ENCODE assay signal across 8 cellular contexts in genomic region chr1:173474780-173475419, GRCh38. TPM values are rescaled to one million over a fixed set of nuclear protein-coding genes. Genes with fewer than 3 reads are reported as not detected.
DNase-seq lines count a peak whose midpoint lies in the region; ATAC-seq, FAIRE-seq and TF ChIP-seq lines count a peak whose summit lies in the region.
"Not testable (repeated sequence)": the region's sequence is repeated elsewhere in the genome, so short reads cannot be mapped to it uniquely, and the experiment has no call there.

No MANE protein-coding gene starts in this region.

- H3K56ac ChIP-seq in H1 (replicated peaks; ENCODE audit: insufficient read length, low read depth, low read length): not testable (repeated sequence)

- peaks cover 31% of the 10 kb centered on the region for H3K36me3 Mint-ChIP-seq in CD4-positive, CD25-positive, alpha-beta regulatory T cell
- peaks cover 48% of the 10 kb centered on the region for H3K36me3 Mint-ChIP-seq in T-helper 2 cell treated with Interferon-gamma antibody and Interleukin-4, amounts not matched to agents 5 μg/mL and 100 μg/mL, for 36 hours (ENCODE audit: low read depth)
- peaks cover 55% of the 10 kb centered on the region for H3K36me3 Mint-ChIP-seq in activated naive CD8-positive, alpha-beta T cell treated with anti-CD3 and anti-CD28 coated beads, Interleukin-2, amount 10 ng/mL, durations not matched to agents 7 days and 5 days
- H3K36me3 Mint-ChIP-seq in natural killer cell treated with Interleukin-12 subunit alpha and Interleukin-12 subunit beta and Interleukin-15 and Interleukin-18, amount 100 ng/mL, for 72 hours: peaks cover 20% of the 10 kb centered on the region

- not testable (repeated sequence) for H4K20me1 ChIP-seq in H1 (replicated peaks in 1 of 2; ENCODE audit: control insufficient read depth in 1 of 2, insufficient read depth in 2 of 2, low read length in 2 of 2)

- not testable (repeated sequence) for H3K14ac ChIP-seq in H1 (ENCODE audit: insufficient read length)

- H3K79me1 ChIP-seq in H1 (ENCODE audit: low read depth, low read length): not testable (repeated sequence)

- CTCF ChIA-PET in H1 (lab: Charles Lee; ENCODE audit: partially characterized antibody): interaction anchor here (2.2 to 4.3 kb wide), 2 partner anchors 22 to 45 kb away, joined by 6 to 44 read pairs; no protein-coding TSS in a partner anchor

- not testable (repeated sequence) for H2BK120ac ChIP-seq in H1 (replicated peaks; ENCODE audit: low read depth, low read length)

- H2AFZ ChIP-seq in H1 (ENCODE audit: low read length): not testable (repeated sequence)

- H3K9ac ChIP-seq in H1 (replicated peaks in 1 of 4; ENCODE audit: extremely low read depth in 1 of 4, low read depth in 3 of 4, low read length in 3 of 4); iPS-20b (ENCODE audit: low read depth, low read length): not testable (repeated sequence)
- H3K9ac ChIP-seq in subcutaneous abdominal adipose tissue (ENCODE audit: low read length in 5 of 5): peak overlapping the region in 2 of 5 donors; percentile 31 to 58

- peak overlapping the region in 1 of 3 donors; percentile 27 for H3K27ac Mint-ChIP-seq in CD4-positive, CD25-positive, alpha-beta regulatory T cell
- H3K27ac Mint-ChIP-seq in T-helper 2 cell treated with Interferon-gamma antibody and Interleukin-4, amounts not matched to agents 5 μg/mL and 100 μg/mL, for 36 hours; activated naive CD8-positive, alpha-beta T cell treated with anti-CD3 and anti-CD28 coated beads, Interleukin-2, amount 10 ng/mL, durations not matched to agents 7 days and 5 days: not testable (repeated sequence)
- H3K27ac Mint-ChIP-seq in natural killer cell treated with Interleukin-12 subunit alpha and Interleukin-12 subunit beta and Interleukin-15 and Interleukin-18, amount 100 ng/mL, for 72 hours: peak overlapping the region; percentile 87 to 88

- TF ChIP-seq EP300 in H1 (IDR thresholded peaks at IDR 0.05; ENCODE audit: borderline replicate concordance in 1 of 2, low read depth in 2 of 2, low read length in 2 of 2): not testable (repeated sequence)

- H4K8ac ChIP-seq in H1 (ENCODE audit: extremely low read depth, insufficient read depth, low read length): not testable (repeated sequence)

- peaks cover 12% of the 10 kb centered on the region for H3K23me2 ChIP-seq in H1 (ENCODE audit: low read depth, low read length)

- 87% methylated on average over 17 of the region's 17 CpGs; no CpG with 5 or more reads in 1 of the 2 experiments for WGBS in H1 (ENCODE audit: extremely low coverage in 1 of 2, insufficient coverage in 1 of 2, insufficient read length in 1 of 2, insufficient replicate concordance in 2 of 2, low coverage in 1 of 2, low lambda C conversion rate in 2 of 2, missing lambda C conversion rate in 1 of 2), 2 experiments

- FAIRE-seq in H1 (lab: Jason Lieb, UNC): not testable (repeated sequence)

- DNase-seq in CD4-positive, CD25-positive, alpha-beta regulatory T cell; LNCaP clone FGC (ENCODE audit: low read depth); T-helper 2 cell treated with Interferon-gamma antibody and Interleukin-4, amounts not matched to agents 5 μg/mL and 100 μg/mL, for 36 hours (ENCODE audit: low spot score); activated naive CD8-positive, alpha-beta T cell treated with anti-CD3 and anti-CD28 coated beads, Interleukin-2, amount 10 ng/mL, durations not matched to agents 7 days and 5 days; H1 (ENCODE audit: low read depth in 1 of 2, low spot score in 2 of 2); natural killer cell treated with Interleukin-12 subunit alpha and Interleukin-12 subunit beta and Interleukin-15 and Interleukin-18, amount 100 ng/mL, for 72 hours (ENCODE audit: low spot score): not testable (repeated sequence)

- not testable (repeated sequence) for H2BK20ac ChIP-seq in H1 (ENCODE audit: low read length)

- peaks cover 12 to 54% of the 10 kb centered on the region in 2 experiments for H3K79me2 ChIP-seq in H1 (ENCODE audit: control insufficient read depth in 1 of 2, insufficient read depth in 2 of 2, low read length in 2 of 2)

- H2BK15ac ChIP-seq in H1 (ENCODE audit: low read length): not testable (repeated sequence)

- peak overlapping the region; percentile 89 for H3K4me3 ChIP-seq in CD4-positive, CD25-positive, alpha-beta regulatory T cell (ENCODE audit: low read depth, low read length)
- H3K4me3 ChIP-seq in LNCaP clone FGC (ENCODE audit: low read depth, low read length) (peak overlapping the region; percentile 82), H1 (ENCODE audit: extremely low read depth in 1 of 4, insufficient read depth in 2 of 4, low read depth in 3 of 4, low read length in 4 of 4) (peak overlapping the region in 1 of 4 experiments; percentile 79; a peak in 2 of 8 replicates), iPS-20b (ENCODE audit: low read length) (0 out of 2 replicates have a peak overlapping the region, but pooled peaks have one; percentile 91)
- not testable (repeated sequence) for H3K4me3 ChIP-seq in subcutaneous abdominal adipose tissue (ENCODE audit: low read depth in 1 of 5, low read length in 5 of 5)

- POLR2A ChIA-PET in activated naive CD8-positive, alpha-beta T cell treated with anti-CD3 and anti-CD28 coated beads, Interleukin-2, amount 10 ng/mL, durations not matched to agents 7 days and 5 days (lab: Charles Lee): interaction anchor here (4.4 kb wide), 1 partner anchor 240 kb away, joined by 27 read pairs; the partner anchor contains the start of gene KLHL20
- POLR2A ChIA-PET in H1 (lab: Charles Lee; ENCODE audit: partially characterized antibody): interaction anchor here (1.0 to 4.8 kb wide), 2 partner anchors 14 to 390 kb away, joined by 3 to 53 read pairs; no protein-coding TSS in a partner anchor

- H3K27me3 ChIP-seq in CD4-positive, CD25-positive, alpha-beta regulatory T cell (ENCODE audit: control insufficient read depth, insufficient read depth, low read length); H1 (replicated peaks in 1 of 4; ENCODE audit: control insufficient read depth in 3 of 4, extremely low read depth in 1 of 4, insufficient read depth in 3 of 4, low read length in 3 of 4); iPS-20b (ENCODE audit: insufficient read depth, low read length); subcutaneous abdominal adipose tissue (ENCODE audit: control insufficient read depth in 5 of 5, insufficient read depth in 4 of 5, low read length in 5 of 5): not testable (repeated sequence)

- not testable (repeated sequence) for TF ChIP-seq POLR2A in H1 (IDR thresholded peaks at IDR 0.05; ENCODE audit: control extremely low read depth in 1 of 2, low read depth in 2 of 2, low read length in 2 of 2)

- H3K4me1 Mint-ChIP-seq in CD4-positive, CD25-positive, alpha-beta regulatory T cell: peaks cover 44 to 55% (median 52%) of the 10 kb centered on the region in 4 donors
- H3K4me1 Mint-ChIP-seq in T-helper 2 cell treated with Interferon-gamma antibody and Interleukin-4, amounts not matched to agents 5 μg/mL and 100 μg/mL, for 36 hours (ENCODE audit: low read depth): peaks cover 43% of the 10 kb centered on the region
- peaks cover 44% of the 10 kb centered on the region for H3K4me1 Mint-ChIP-seq in activated naive CD8-positive, alpha-beta T cell treated with anti-CD3 and anti-CD28 coated beads, Interleukin-2, amount 10 ng/mL, durations not matched to agents 7 days and 5 days
- peaks cover 41 to 50% of the 10 kb centered on the region in 2 donors for H3K4me1 Mint-ChIP-seq in natural killer cell treated with Interleukin-12 subunit alpha and Interleukin-12 subunit beta and Interleukin-15 and Interleukin-18, amount 100 ng/mL, for 72 hours (ENCODE audit: low read depth in 2 of 2)

- H4K91ac ChIP-seq in H1 (replicated peaks; ENCODE audit: insufficient read length, low read length): not testable (repeated sequence)

- H3K23ac ChIP-seq in H1 (ENCODE audit: insufficient read length): not testable (repeated sequence)

- H3K4me3 Mint-ChIP-seq in CD4-positive, CD25-positive, alpha-beta regulatory T cell: peak overlapping the region; percentile 76 to 93 (median 92)
- peak overlapping the region; percentile 85 for H3K4me3 Mint-ChIP-seq in T-helper 2 cell treated with Interferon-gamma antibody and Interleukin-4, amounts not matched to agents 5 μg/mL and 100 μg/mL, for 36 hours
- H3K4me3 Mint-ChIP-seq in activated naive CD8-positive, alpha-beta T cell treated with anti-CD3 and anti-CD28 coated beads, Interleukin-2, amount 10 ng/mL, durations not matched to agents 7 days and 5 days: peak overlapping the region; percentile 45
- peak overlapping the region; percentile 89 for H3K4me3 Mint-ChIP-seq in natural killer cell treated with Interleukin-12 subunit alpha and Interleukin-12 subunit beta and Interleukin-15 and Interleukin-18, amount 100 ng/mL, for 72 hours

- TF ChIP-seq CTCF in LNCaP clone FGC (IDR thresholded peaks at IDR 0.05; ENCODE audit: control insufficient read depth, extremely low read depth, insufficient read depth); H1 (IDR thresholded peaks at IDR 0.05; ENCODE audit: control extremely low read depth in 1 of 3, insufficient read depth in 1 of 3, low read depth in 1 of 3, low read length in 3 of 3): not testable (repeated sequence)

- H3K9me3 Mint-ChIP-seq in CD4-positive, CD25-positive, alpha-beta regulatory T cell: peaks cover 0 to 20% (median 4%) of the 10 kb centered on the region in 7 donors
- H3K9me3 Mint-ChIP-seq in T-helper 2 cell treated with Interferon-gamma antibody and Interleukin-4, amounts not matched to agents 5 μg/mL and 100 μg/mL, for 36 hours: peaks cover 17% of the 10 kb centered on the region
- peaks cover 16% of the 10 kb centered on the region for H3K9me3 Mint-ChIP-seq in activated naive CD8-positive, alpha-beta T cell treated with anti-CD3 and anti-CD28 coated beads, Interleukin-2, amount 10 ng/mL, durations not matched to agents 7 days and 5 days
- H3K9me3 Mint-ChIP-seq in natural killer cell treated with Interleukin-12 subunit alpha and Interleukin-12 subunit beta and Interleukin-15 and Interleukin-18, amount 100 ng/mL, for 72 hours: not testable (repeated sequence)

- H3K27ac ChIP-seq in CD4-positive, CD25-positive, alpha-beta regulatory T cell (ENCODE audit: insufficient read depth, low read length, poor library complexity, severe bottlenecking); H1 (ENCODE audit: low read depth, low read length); iPS-20b (ENCODE audit: low read length): not testable (repeated sequence)
- peak overlapping the region; percentile 17 for H3K27ac ChIP-seq in subcutaneous abdominal adipose tissue (ENCODE audit: low read depth, low read length)

- not testable (repeated sequence) for H2BK12ac ChIP-seq in H1 (ENCODE audit: low read depth, low read length)

- H2BK5ac ChIP-seq in H1 (ENCODE audit: low read depth, low read length): not testable (repeated sequence)

- H3K36me3 ChIP-seq in CD4-positive, CD25-positive, alpha-beta regulatory T cell (ENCODE audit: control insufficient read depth, insufficient read depth, low read length): peaks cover 10% of the 10 kb centered on the region
- peaks cover 0 to 27% (median 7%) of the 10 kb centered on the region in 4 experiments; a peak in 6 of 8 replicates for H3K36me3 ChIP-seq in H1 (ENCODE audit: control insufficient read depth in 2 of 4, insufficient read depth in 4 of 4, low read length in 3 of 4)
- peaks cover 30% of the 10 kb centered on the region for H3K36me3 ChIP-seq in iPS-20b (ENCODE audit: insufficient read depth, low read depth, low read length)
- not testable (repeated sequence) for H3K36me3 ChIP-seq in subcutaneous abdominal adipose tissue (ENCODE audit: control insufficient read depth in 5 of 5, insufficient read depth in 5 of 5, low read length in 5 of 5)

- not testable (repeated sequence) for H3K27me3 Mint-ChIP-seq in CD4-positive, CD25-positive, alpha-beta regulatory T cell; T-helper 2 cell treated with Interferon-gamma antibody and Interleukin-4, amounts not matched to agents 5 μg/mL and 100 μg/mL, for 36 hours (ENCODE audit: low read depth); activated naive CD8-positive, alpha-beta T cell treated with anti-CD3 and anti-CD28 coated beads, Interleukin-2, amount 10 ng/mL, durations not matched to agents 7 days and 5 days; natural killer cell treated with Interleukin-12 subunit alpha and Interleukin-12 subunit beta and Interleukin-15 and Interleukin-18, amount 100 ng/mL, for 72 hours

- not testable (repeated sequence) for H3K4ac ChIP-seq in H1 (replicated peaks; ENCODE audit: insufficient read length, low read depth, low read length)

- H2AK5ac ChIP-seq in H1 (ENCODE audit: low read depth, low read length): not testable (repeated sequence)

- H3K4me2 ChIP-seq in H1 (ENCODE audit: insufficient read depth in 1 of 2, low read depth in 2 of 2, low read length in 2 of 2): peak overlapping the region; percentile 80 to 91

- not testable (repeated sequence) for H4K5ac ChIP-seq in H1 (ENCODE audit: insufficient read length, low read depth, low read length)

- not testable (repeated sequence) for ATAC-seq in CD4-positive, CD25-positive, alpha-beta regulatory T cell (ENCODE audit: low read depth in 2 of 2); activated naive CD8-positive, alpha-beta T cell treated with anti-CD3 and anti-CD28 coated beads, Interleukin-2, amount 10 ng/mL, durations not matched to agents 7 days and 5 days (ENCODE audit: low read depth); natural killer cell treated with Interleukin-12 subunit alpha and Interleukin-12 subunit beta and Interleukin-15 and Interleukin-18, amount 100 ng/mL, for 72 hours

- TF ChIP-seq RAD21 in H1 (IDR thresholded peaks at IDR 0.05 in 1 of 2, conservative IDR thresholded peaks at IDR 0.05 in 1 of 2; ENCODE audit: low read depth in 2 of 2, low read length in 2 of 2): not testable (repeated sequence)

- not testable (repeated sequence) for H3K18ac ChIP-seq in H1 (ENCODE audit: extremely low read depth, low read length)

- not testable (repeated sequence) for H3K9me3 ChIP-seq in CD4-positive, CD25-positive, alpha-beta regulatory T cell (ENCODE audit: control insufficient read depth in 2 of 2, low read length in 2 of 2); subcutaneous abdominal adipose tissue (ENCODE audit: control insufficient read depth in 5 of 5, low read length in 5 of 5)
- peaks cover 19 to 23% of the 10 kb centered on the region in 2 experiments for H3K9me3 ChIP-seq in H1 (ENCODE audit: insufficient read depth in 2 of 2, low read depth in 1 of 2, low read length in 1 of 2)
- H3K9me3 ChIP-seq in iPS-20b (ENCODE audit: insufficient read depth, low read depth, low read length): peaks cover 24% of the 10 kb centered on the region

- H3K4me1 ChIP-seq in CD4-positive, CD25-positive, alpha-beta regulatory T cell (ENCODE audit: control insufficient read depth, insufficient read depth, low read length, poor library complexity, severe bottlenecking): peaks cover 44% of the 10 kb centered on the region
- peaks cover 2 to 18% (median 4%) of the 10 kb centered on the region in 4 experiments; a peak in 6 of 7 replicates for H3K4me1 ChIP-seq in H1 (replicated peaks in 1 of 4; ENCODE audit: control insufficient read depth in 3 of 4, insufficient read depth in 4 of 4, low read length in 3 of 4)
- H3K4me1 ChIP-seq in iPS-20b (ENCODE audit: insufficient read depth, low read length): peaks cover 11% of the 10 kb centered on the region; the same call in 1 of the 2 replicates
- H3K4me1 ChIP-seq in subcutaneous abdominal adipose tissue (ENCODE audit: control insufficient read depth in 5 of 5, insufficient read depth in 5 of 5, low read length in 5 of 5): peaks cover 2 to 42% (median 38%) of the 10 kb centered on the region in 5 donors

RNA-seq across cellular contexts. Expression of gene PRDX6, which starts 2.2 kb away (rescaled TPM):
- total RNA-seq in CD4-positive, CD25-positive, alpha-beta regulatory T cell: 75.6 TPM
- polyA plus RNA-seq in CD4-positive, CD25-positive, alpha-beta regulatory T cell: 100 to 1,000 TPM in 3 of 4 donors, 10 to 100 TPM in 1; 93.3 to 166 (median 141) TPM
- 100 to 1,000 TPM; 136 to 137 TPM for total RNA-seq in activated naive CD8-positive, alpha-beta T cell treated with anti-CD3 and anti-CD28 coated beads, Interleukin-2, amount 10 ng/mL, durations not matched to agents 7 days and 5 days
- total RNA-seq in H1 (2021; fragmentation: NEBNext Ultra II Directional; extraction: Animal tissue kit (Norgen Biotek cat#: 25700)): 657 and 677 TPM in 2 replicates
- 219 and 348 TPM in 2 replicates for polyA plus RNA-seq in H1 (2011; rRNA removed)
- 345 TPM for polyA plus RNA-seq in H1 (2011; cell fraction: cytosol; rRNA removed)
- polyA plus RNA-seq in H1 (2011; cell fraction: nucleus; rRNA removed): 273 TPM
- polyA plus RNA-seq in H1 (2012, experiment 1 of 2): 544 to 609 TPM (median 590 TPM) in 4 replicates
- 449 TPM for polyA plus RNA-seq in H1 (2012, experiment 2 of 2)
- polyA plus RNA-seq in H1 (2013, experiment 1 of 2): 343 TPM
- polyA plus RNA-seq in H1 (2013, experiment 2 of 2): 345 TPM
- polyA minus RNA-seq in H1 (2011; rRNA and poly(A)+ RNA removed): 589 and 621 TPM in 2 replicates
- polyA minus RNA-seq in H1 (2011; cell fraction: cytosol; rRNA and poly(A)+ RNA removed): 606 TPM
- 293 TPM for polyA minus RNA-seq in H1 (2011; cell fraction: nucleus; rRNA and poly(A)+ RNA removed)
- 100 to 1,000 TPM; 119 to 155 TPM for total RNA-seq in natural killer cell treated with Interleukin-12 subunit alpha and Interleukin-12 subunit beta and Interleukin-15 and Interleukin-18, amount 100 ng/mL, for 72 hours
